ENCODE assay signal across 27 cellular contexts in genomic region chr6:2775003-2775402, GRCh38.
"Had no signal": no experiment of that assay in that cellular context is flagged by ENCODE, and none has a peak within 500 bp of the region (broad histone marks: within the 10 kb centered on the region; RNA-seq: fewer than 3 reads in every experiment).

No MANE protein-coding gene starts in this region.

- H3K4me3 ChIP-seq: left lung, lower lobe of right lung, ovary, prostate gland, skin epidermis, spleen, tibial nerve, uterus had no signal

- H3K27me3 ChIP-seq: left lung, ovary, spleen, tibial nerve, uterus had no signal

- DNase-seq: hypothalamus; immature natural killer cell; kidney; left colon; left lung; lower lobe of right lung; mammary epithelial cell; mesenchymal stem cell; naive thymus-derived CD8-positive, alpha-beta T cell; ovary; retina; right cardiac atrium; spleen; stimulated activated CD4-positive, alpha-beta T cell treated with anti-CD3 and anti-CD28 coated beads, Interleukin-1b, Interleukin-23, amount 100 ng/mL, for 48 hours; stimulated activated CD4-positive, alpha-beta T cell treated with anti-CD3 and anti-CD28 coated beads, Interleukin-2, amount 100 ng/mL, for 48 hours; stimulated activated CD4-positive, alpha-beta T cell treated with anti-CD3 and anti-CD28 coated beads, Interleukin-4, amount 100 ng/mL, for 4 hours; stimulated activated CD8-positive, alpha-beta memory T cell treated with anti-CD3 and anti-CD28 coated beads, Interleukin-4, amount 100 ng/mL, for 48 hours; stimulated activated naive CD4-positive, alpha-beta T cell treated with Interleukin-2 at 50 U/mL for 16 hours; stimulated activated naive CD8-positive, alpha-beta T cell treated with anti-CD3 and anti-CD28 coated beads, Interleukin-15, amount 100 ng/mL, for 72 hours; substantia nigra; uterus had no signal

- H3K9me3 ChIP-seq: left lung, lower lobe of right lung, ovary, prostate gland, spleen, tibial nerve, uterus had no signal

- H3K9me3 Mint-ChIP-seq: immature natural killer cell; naive thymus-derived CD8-positive, alpha-beta T cell; stimulated activated memory B cell treated with anti-CD40 and anti-IgM and Interleukin-4, amounts not matched to agents 10 μg/mL and 1 μg/mL and 100 μg/mL, for 72 hours; stimulated activated naive CD8-positive, alpha-beta T cell treated with anti-CD3 and anti-CD28 coated beads, Interleukin-15, amount 100 ng/mL, for 72 hours; type B pancreatic cell had no signal

- H3K27me3 Mint-ChIP-seq: naive thymus-derived CD8-positive, alpha-beta T cell; stimulated activated memory B cell treated with anti-CD40 and anti-IgM and Interleukin-4, amounts not matched to agents 10 μg/mL and 1 μg/mL and 100 μg/mL, for 72 hours; stimulated activated naive CD8-positive, alpha-beta T cell treated with anti-CD3 and anti-CD28 coated beads, Interleukin-15, amount 100 ng/mL, for 72 hours; type B pancreatic cell had no signal

- H3K36me3 ChIP-seq: ovary, uterus had no signal

- H3K27ac Mint-ChIP-seq: stimulated activated memory B cell treated with anti-CD40 and anti-IgM and Interleukin-4, amounts not matched to agents 10 μg/mL and 1 μg/mL and 100 μg/mL, for 72 hours; type B pancreatic cell had no signal

- H3K27ac ChIP-seq: left lung, lower lobe of right lung, ovary, prostate gland, skin epidermis, spleen, tibial nerve, uterus had no signal

- H3K4me3 Mint-ChIP-seq: immature natural killer cell; naive thymus-derived CD8-positive, alpha-beta T cell; stimulated activated memory B cell treated with anti-CD40 and anti-IgM and Interleukin-4, amounts not matched to agents 10 μg/mL and 1 μg/mL and 100 μg/mL, for 72 hours; stimulated activated naive CD8-positive, alpha-beta T cell treated with anti-CD3 and anti-CD28 coated beads, Interleukin-15, amount 100 ng/mL, for 72 hours; type B pancreatic cell had no signal

- H3K4me1 ChIP-seq: prostate gland, uterus had no signal

- ATAC-seq: left colon; left lung; lower lobe of right lung; naive thymus-derived CD8-positive, alpha-beta T cell; right cardiac atrium; sciatic nerve; stimulated activated memory B cell treated with anti-CD40 and anti-IgM and Interleukin-4, amounts not matched to agents 10 μg/mL and 1 μg/mL and 100 μg/mL, for 72 hours; stimulated activated naive CD8-positive, alpha-beta T cell treated with anti-CD3 and anti-CD28 coated beads, Interleukin-15, amount 100 ng/mL, for 72 hours had no signal
